ENCODE assay signal across 23 cellular contexts in the genomic region with DNA sequence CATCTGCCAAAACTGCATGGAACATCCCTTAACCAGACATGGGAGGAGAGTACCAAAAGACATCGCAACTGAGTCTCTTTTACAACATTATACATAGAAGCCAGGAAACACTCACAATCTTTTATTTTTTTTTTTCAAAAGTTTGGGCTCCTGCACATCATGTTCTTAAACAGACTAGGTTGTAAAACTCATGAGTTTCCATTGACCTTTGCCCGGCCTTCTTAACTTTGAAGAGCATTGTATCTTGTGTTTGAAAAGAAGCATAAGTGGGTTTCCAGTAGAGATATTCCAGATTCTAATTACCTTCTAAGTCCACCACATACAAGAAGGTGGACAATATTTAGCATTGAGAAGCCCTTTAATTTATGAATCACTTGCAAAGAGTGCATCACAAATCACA.
"Had no signal": no experiment of that assay in that cellular context is flagged by ENCODE, and none has a peak within 500 bp of the region (broad histone marks: within the 10 kb centered on the region; RNA-seq: fewer than 3 reads in every experiment).

No MANE protein-coding gene starts in this region.

- H3K27me3 ChIP-seq: MG63 had no signal

- H3K4me3 ChIP-seq: MG63 had no signal

- H3K27ac ChIP-seq: RWPE1 had no signal

- FAIRE-seq: HepG2 had no signal

- H3K36me3 ChIP-seq: MG63 had no signal

- ATAC-seq: HepG2, Panc1, PC-3, SK-N-SH treated with all-trans-retinoic acid at 6 μM for 48 hours had no signal

- DNase-seq: IMR-90; Karpas-422; KG1; MG63; NCI-H1092 treated with DMSO at 0.1 percent for 48 hours; NCI-H1436; NCI-H187; NCI-H2029; NCI-H2081 treated with DMSO at 0.1 percent for 48 hours; NCI-H2171; NCI-H226; NCI-H446; NCI-H510A; NCI-H524 treated with DMSO at 0.1 percent for 48 hours; NCI-H69; NCI-H774; NK-92 treated with Interleukin-12 subunit alpha and Interleukin-12 subunit beta, amount 100 ng/mL, for 24 hours; PC-3; SHP77 had no signal
